Comparison of ENCODE assay signal across 8 cellular contexts in genomic region chr13:28531195-28531955, GRCh38. TPM values are rescaled to one million over a fixed set of nuclear protein-coding genes. Genes with fewer than 3 reads are reported as not detected.
DNase-seq lines count a peak whose midpoint lies in the region; ATAC-seq and TF ChIP-seq lines count a peak whose summit lies in the region.

No MANE protein-coding gene starts in this region.

- peak; percentile 44 for DNase-seq in A172 (ENCODE audit: low spot score)
- DNase-seq in HEK293T (ENCODE audit: extremely low spot score) = peak; percentile 61
- peak; percentile 92 for DNase-seq in dermis blood vessel endothelial cell
- peak; percentile 58 for DNase-seq in lower lobe of right lung
- no peak for DNase-seq in NCI-H187 (lab: John Stamatoyannopoulos, UW)

- H3K27me3 ChIP-seq in lower lobe of right lung (ENCODE audit: low read depth) = peaks cover 32% of the 10 kb centered on the region

- no peak for TF ChIP-seq CTCF in lower lobe of right lung (IDR thresholded peaks at IDR 0.05)

- no peaks in the 10 kb centered on the region for H3K36me3 ChIP-seq in lower lobe of right lung

- intact Hi-C loops in lower lobe of right lung (cut with DNase I) = no loop called here

- peak overlapping the region; percentile 14 for H3K27ac ChIP-seq in lower lobe of right lung

- POLR2A ChIA-PET in HEK293T (lab: Yijun Ruan, JAX) = no interaction called here

- peaks cover 18% of the 10 kb centered on the region for H3K4me1 ChIP-seq in lower lobe of right lung

- H3K4me3 ChIP-seq in lower lobe of right lung = peak overlapping the region; percentile 50

- H3K9me3 ChIP-seq in lower lobe of right lung = no peaks in the 10 kb centered on the region

- CTCF ChIA-PET in HEK293T (lab: Yijun Ruan, JAX) = interaction anchor here (0.7 to 0.8 kb wide), 2 partner anchors 128 to 146 kb away, joined by 3 read pairs; no protein-coding TSS in a partner anchor

- peak; percentile 36 to 38 for ATAC-seq in lower lobe of right lung
- ATAC-seq in GM21381 (IDR thresholded peaks at IDR 0.05; ENCODE audit: unreplicated experiment) = no peak
- ATAC-seq in GM18502 (IDR thresholded peaks at IDR 0.05; ENCODE audit: poor library complexity, unreplicated experiment) = no peak
- ATAC-seq in HG03439 (IDR thresholded peaks at IDR 0.05; ENCODE audit: unreplicated experiment) = no peak

TF ChIP-seq in HEK293T, 16 proteins besides CTCF, POLR2A, EP300 and RAD21:
- peak; percentile 26; the same call in 1 of the 2 replicates for TF ChIP-seq L3MBTL2 (conservative IDR thresholded peaks at IDR 0.05)
- no peak for TF ChIP-seq NFRKB (IDR thresholded peaks at IDR 0.05)

RNA-seq across cellular contexts. Expression of gene FLT1, which starts 36.4 kb away (rescaled TPM):
- total RNA-seq in A172 (2014; rRNA removed; shearing (Covaris generic)) = 5.5 and 7.5 TPM in 2 replicates
- total RNA-seq in dermis blood vessel endothelial cell = 74.7 and 82.9 TPM in 2 replicates
- total RNA-seq in lower lobe of right lung = 41.9 TPM

Comparison
In these comparisons a context has a peak if more than half of its experiments do, and no peak if none do; other contexts are left out.
1. DNase-seq: peak in A172 (single experiment), HEK293T (single experiment), dermis blood vessel endothelial cell (single experiment) and lower lobe of right lung (single experiment); none in NCI-H187 (0 of 2).
2. ATAC-seq: peak in lower lobe of right lung (2 of 2); none in GM21381 (single experiment), GM18502 (single experiment) and HG03439 (single experiment).